In the genomic region with DNA sequence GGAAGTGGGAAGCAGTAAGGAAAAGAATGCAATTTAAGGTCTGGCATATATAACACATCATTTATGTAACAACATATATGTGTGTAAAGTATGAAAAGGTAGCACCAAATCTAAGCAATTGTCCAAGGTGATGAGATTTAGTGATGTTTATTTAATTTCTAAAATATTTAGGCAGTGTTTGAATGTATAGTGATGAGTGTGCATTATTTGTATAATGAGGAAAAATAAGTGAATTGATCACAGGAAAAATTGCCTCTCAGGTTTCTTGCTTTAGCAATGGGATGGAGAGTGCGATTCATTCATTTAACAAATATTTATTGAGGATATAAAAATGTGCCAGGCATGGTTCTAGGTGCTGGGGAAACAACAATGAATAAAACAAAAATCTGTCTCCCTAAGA, we compare ENCODE assay signal across 12 cellular contexts. TPM values are rescaled to one million over a fixed set of nuclear protein-coding genes. Genes with fewer than 3 reads are reported as not detected.
DNase-seq lines count a peak whose midpoint lies in the region; ATAC-seq and TF ChIP-seq lines count a peak whose summit lies in the region.
"Had no signal": no experiment of that assay in that cellular context is flagged by ENCODE, and none has a peak within 500 bp of the region (broad histone marks: within the 10 kb centered on the region; RNA-seq: fewer than 3 reads in every experiment).

No MANE protein-coding gene starts in this region.

- peaks cover 10% of the 10 kb centered on the region for H3K36me3 ChIP-seq in OCI-LY3 (replicated peaks; ENCODE audit: low read depth, low read length)

- H3K4me3 ChIP-seq in OCI-LY3 (ENCODE audit: low read length) = no peak overlapping the region
- H3K4me3 ChIP-seq: heart left ventricle had no signal

- H3K9me3 Mint-ChIP-seq in activated CD4-positive, alpha-beta T cell treated with anti-CD3 and anti-CD28 coated beads, Interleukin-2, amount 10 ng/mL, durations not matched to agents 24 days and 14 days = no peaks in the 10 kb centered on the region
- H3K9me3 Mint-ChIP-seq in endothelial cell (ENCODE audit: unreplicated experiment) (no peaks in the 10 kb centered on the region), osteocyte (ENCODE audit: unreplicated experiment) (peaks cover 3% of the 10 kb centered on the region), CD14-positive monocyte (peaks cover 0 to 11% (median 2%) of the 10 kb centered on the region in 7 donors)

- TF ChIP-seq CTCF in OCI-LY3 (IDR thresholded peaks at IDR 0.05; ENCODE audit: low read depth, low read length) = no peak
- TF ChIP-seq CTCF in endothelial cell (IDR thresholded peaks at IDR 0.05; ENCODE audit: unreplicated experiment) = no peak
- TF ChIP-seq CTCF in osteocyte (IDR thresholded peaks at IDR 0.05) = no peak
- no peak for TF ChIP-seq CTCF in CD14-positive monocyte (IDR thresholded peaks at IDR 0.05)

- no peak overlapping the region for H3K27ac ChIP-seq in OCI-LY3 (ENCODE audit: low read length)

- H3K9me3 ChIP-seq in OCI-LY3 (ENCODE audit: insufficient read depth, low read length) = no peaks in the 10 kb centered on the region

- H3K36me3 Mint-ChIP-seq in activated CD4-positive, alpha-beta T cell treated with anti-CD3 and anti-CD28 coated beads, Interleukin-2, amount 10 ng/mL, durations not matched to agents 24 days and 14 days (ENCODE audit: low read depth) = no peaks in the 10 kb centered on the region
- H3K36me3 Mint-ChIP-seq in endothelial cell (ENCODE audit: low read depth, unreplicated experiment) = peaks cover 7% of the 10 kb centered on the region
- H3K36me3 Mint-ChIP-seq in osteocyte (ENCODE audit: unreplicated experiment) = peaks cover 5% of the 10 kb centered on the region
- H3K36me3 Mint-ChIP-seq in CD14-positive monocyte = no peaks in the 10 kb centered on the region

- H2AFZ ChIP-seq in OCI-LY3 (ENCODE audit: low read depth, low read length) = no peak overlapping the region

- no peaks in the 10 kb centered on the region for H3K27me3 Mint-ChIP-seq in activated CD4-positive, alpha-beta T cell treated with anti-CD3 and anti-CD28 coated beads, Interleukin-2, amount 10 ng/mL, durations not matched to agents 24 days and 14 days
- H3K27me3 Mint-ChIP-seq in endothelial cell (ENCODE audit: unreplicated experiment) (peaks cover 7% of the 10 kb centered on the region), osteocyte (ENCODE audit: unreplicated experiment) (no peaks in the 10 kb centered on the region), CD14-positive monocyte (ENCODE audit: low read depth in 3 of 3) (peaks cover 3 to 13% (median 10%) of the 10 kb centered on the region in 3 donors)

- peaks cover 23% of the 10 kb centered on the region for H3K4me1 ChIP-seq in OCI-LY3 (ENCODE audit: low read length)

- H3K9ac ChIP-seq in OCI-LY3 (ENCODE audit: low read length) = no peak overlapping the region

- intact Hi-C loops in activated CD4-positive, alpha-beta T cell treated with anti-CD3 and anti-CD28 coated beads, Interleukin-2, amount 10 ng/mL, durations not matched to agents 24 days and 14 days (cut with micrococcal nuclease) = no loop called here
- intact Hi-C loops in CD14-positive monocyte (cut with micrococcal nuclease) = no loop called here

- H3K27ac Mint-ChIP-seq in activated CD4-positive, alpha-beta T cell treated with anti-CD3 and anti-CD28 coated beads, Interleukin-2, amount 10 ng/mL, durations not matched to agents 24 days and 14 days = peak overlapping the region; percentile 68
- H3K27ac Mint-ChIP-seq in endothelial cell (ENCODE audit: unreplicated experiment) = peak overlapping the region; percentile 78
- peak overlapping the region; percentile 88 for H3K27ac Mint-ChIP-seq in osteocyte (ENCODE audit: unreplicated experiment)
- H3K27ac Mint-ChIP-seq in CD14-positive monocyte = no peak overlapping the region

- peaks cover 18% of the 10 kb centered on the region for H3K4me1 Mint-ChIP-seq in activated CD4-positive, alpha-beta T cell treated with anti-CD3 and anti-CD28 coated beads, Interleukin-2, amount 10 ng/mL, durations not matched to agents 24 days and 14 days
- peaks cover 6% of the 10 kb centered on the region for H3K4me1 Mint-ChIP-seq in endothelial cell (ENCODE audit: unreplicated experiment)
- H3K4me1 Mint-ChIP-seq in osteocyte (ENCODE audit: unreplicated experiment) = peaks cover 30% of the 10 kb centered on the region
- peaks cover 26% of the 10 kb centered on the region for H3K4me1 Mint-ChIP-seq in CD14-positive monocyte

- peaks cover 21% of the 10 kb centered on the region for H3K79me2 ChIP-seq in OCI-LY3 (ENCODE audit: low read length)

- DNase-seq in activated CD4-positive, alpha-beta T cell treated with anti-CD3 and anti-CD28 coated beads, Interleukin-2, amount 10 ng/mL, durations not matched to agents 24 days and 14 days = no peak
- no peak for DNase-seq in activated CD4-positive, alpha-beta T cell treated with anti-CD3 and anti-CD28 coated beads for 48 hours
- DNase-seq in endothelial cell (ENCODE audit: low spot score) (no peak), osteocyte (ENCODE audit: extremely low spot score, unreplicated experiment) (no peak), SW480 (ENCODE audit: low spot score) (no peak), CD14-positive monocyte (ENCODE audit: low spot score) (no peak)
- DNase-seq: activated effector memory CD4-positive, alpha-beta T cell treated with anti-CD3 and anti-CD28 coated beads, Interleukin-2, amount 50 U/mL, for 16 hours; MV-4-11 had no signal

- H3K4me2 ChIP-seq in OCI-LY3 (ENCODE audit: low read length) = peak overlapping the region; percentile 12; the same call in 1 of the 2 replicates

- no peaks in the 10 kb centered on the region for H4K20me1 ChIP-seq in OCI-LY3 (ENCODE audit: insufficient read depth, low read length)

- H3K4me3 Mint-ChIP-seq in activated CD4-positive, alpha-beta T cell treated with anti-CD3 and anti-CD28 coated beads, Interleukin-2, amount 10 ng/mL, durations not matched to agents 24 days and 14 days = no peak overlapping the region
- H3K4me3 Mint-ChIP-seq in endothelial cell (ENCODE audit: unreplicated experiment) = peak overlapping the region; percentile 84
- H3K4me3 Mint-ChIP-seq in osteocyte (ENCODE audit: unreplicated experiment) = no peak overlapping the region
- H3K4me3 Mint-ChIP-seq in CD14-positive monocyte = no peak overlapping the region

- ATAC-seq in GM19351 (IDR thresholded peaks at IDR 0.05; ENCODE audit: unreplicated experiment) = no peak
- ATAC-seq: activated CD4-positive, CD25-positive, alpha-beta regulatory T cell treated with anti-CD3 and anti-CD28 coated beads, Interleukin-2, amount 50 U/mL, for 24 hours had no signal

- H3K27me3 ChIP-seq in OCI-LY3 (ENCODE audit: low read depth, low read length) = no peaks in the 10 kb centered on the region
- H3K27me3 ChIP-seq: heart left ventricle had no signal

RNA-seq across cellular contexts. Expression of a gene that starts 2.2 kb away (rescaled TPM):
- 35.5 and 41.6 TPM in 2 replicates for total RNA-seq in activated CD4-positive, alpha-beta T cell treated with anti-CD3 and anti-CD28 coated beads, Interleukin-2, amount 10 ng/mL, durations not matched to agents 24 days and 14 days
- total RNA-seq in endothelial cell (ENCODE audit: unreplicated experiment) (196 TPM), osteocyte (396 and 401 TPM in 2 replicates)
- 1 to 10 TPM; 3.2 to 7.3 TPM for polyA plus RNA-seq in CD14-positive monocyte

Comparison
In these comparisons a context has a peak if more than half of its experiments do, and no peak if none do; other contexts are left out.
1. H3K27ac Mint-ChIP-seq: peak in activated CD4-positive, alpha-beta T cell treated with anti-CD3 and anti-CD28 coated beads, Interleukin-2, amount 10 ng/mL, durations not matched to agents 24 days and 14 days (single experiment), endothelial cell (single experiment) and osteocyte (single experiment); none in CD14-positive monocyte (0 of 7).